Comparison of ENCODE assay signal across 9 cellular contexts in the genomic region with DNA sequence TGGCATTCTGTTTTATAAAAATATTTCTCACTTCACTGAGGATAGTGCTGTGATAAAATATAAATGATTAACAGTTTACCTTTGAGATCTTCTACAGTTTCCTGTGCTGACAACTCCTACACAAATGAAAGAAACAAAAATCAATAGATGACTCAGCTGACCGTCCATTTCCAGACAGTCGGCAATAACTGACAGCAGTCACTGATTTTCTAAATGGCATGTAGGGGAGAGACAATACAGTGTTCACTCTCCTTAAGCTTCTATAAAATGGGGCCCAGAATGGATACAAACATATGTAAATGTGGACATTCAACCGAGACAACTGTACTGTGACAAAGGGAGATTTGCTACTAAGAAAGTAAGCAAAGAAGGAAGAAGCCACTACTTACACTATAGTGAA. TPM values are rescaled to one million over a fixed set of nuclear protein-coding genes. Genes with fewer than 3 reads are reported as not detected.
DNase-seq lines count a peak whose midpoint lies in the region; ATAC-seq and TF ChIP-seq lines count a peak whose summit lies in the region.
"Had no signal": no experiment of that assay in that cellular context is flagged by ENCODE, and none has a peak within 500 bp of the region (broad histone marks: within the 10 kb centered on the region; RNA-seq: fewer than 3 reads in every experiment).

No MANE protein-coding gene starts in this region.

- peaks cover 42% of the 10 kb centered on the region for H3K79me2 ChIP-seq in Karpas-422 (ENCODE audit: low read length)

- H3K9me2 ChIP-seq in Karpas-422 (replicated peaks; ENCODE audit: insufficient read depth, low read length) = no peaks in the 10 kb centered on the region

- DNase-seq in GM10248 (ENCODE audit: extremely low spot score) = peak; percentile 36
- no peak for DNase-seq in COR-L47 (lab: John Stamatoyannopoulos, UW)
- no peak for DNase-seq in amygdala (lab: John Stamatoyannopoulos, UW)
- no peak for DNase-seq in stimulated activated CD4-positive, alpha-beta T cell treated with anti-CD3 and anti-CD28 coated beads, Interleukin-4, amount 100 ng/mL, for 24 hours
- DNase-seq in Karpas-422 = no peak
- DNase-seq: activated T-cell treated with anti-CD3 and anti-CD28 coated beads, Interleukin-2, amount 50 U/mL, for 4 hours had no signal

- no peak overlapping the region for H2AFZ ChIP-seq in Karpas-422 (ENCODE audit: low read length)

- peaks cover 5% of the 10 kb centered on the region; the same call in 1 of the 2 replicates for H3K4me1 ChIP-seq in Karpas-422 (ENCODE audit: low read length)

- CTCF ChIA-PET in GM10248 (lab: Yijun Ruan, JAX) = no interaction called here

- H3K27ac ChIP-seq in VCaP (peak overlapping the region; percentile 53), Karpas-422 (ENCODE audit: low read length) (no peak overlapping the region)

- H3K9me3 ChIP-seq in Karpas-422 (ENCODE audit: low read length) = no peaks in the 10 kb centered on the region

- H3K4me3 ChIP-seq in Karpas-422 (ENCODE audit: low read length) = no peak overlapping the region

- H3K27me3 ChIP-seq in Karpas-422 (ENCODE audit: low read length) = no peaks in the 10 kb centered on the region

- TF ChIP-seq CTCF in GM10248 (IDR thresholded peaks at IDR 0.05; ENCODE audit: control extremely low read depth, extremely low read depth, low read depth, missing control alignments) = no peak
- no peak for TF ChIP-seq CTCF in VCaP (conservative IDR thresholded peaks at IDR 0.05)

- ATAC-seq in GM19397 (IDR thresholded peaks at IDR 0.05; ENCODE audit: unreplicated experiment) = peak; percentile 93
- peak; percentile 96 for ATAC-seq in HG02981 (IDR thresholded peaks at IDR 0.05; ENCODE audit: unreplicated experiment)
- ATAC-seq: activated T-cell treated with anti-CD3 and anti-CD28 coated beads, Interleukin-2, amount 50 U/mL, for 4 hours had no signal

- H4K20me1 ChIP-seq in Karpas-422 (ENCODE audit: insufficient read depth, low read depth, low read length) = no peaks in the 10 kb centered on the region

- H3K4me2 ChIP-seq in Karpas-422 (ENCODE audit: low read depth, low read length, poor library complexity, severe bottlenecking) = no peak overlapping the region

- H3K9ac ChIP-seq in Karpas-422 (ENCODE audit: low read length) = no peak overlapping the region

- peaks cover 21% of the 10 kb centered on the region; the same call in 1 of the 2 replicates for H3K36me3 ChIP-seq in Karpas-422 (ENCODE audit: insufficient read depth, low read length)

- POLR2A ChIA-PET in GM10248 (lab: Yijun Ruan, JAX) = no interaction called here

RNA-seq across cellular contexts. Expression of gene PCNX2, which starts 34.3 kb away (rescaled TPM):
- 49.1 and 96.2 TPM in 2 replicates for total RNA-seq in Karpas-422 (2014; rRNA removed; shearing (Covaris generic); ENCODE audit: low replicate concordance)
